ENCODE assay signal across 23 cellular contexts in genomic region chr4:49221209-49221608, GRCh38.
"Had no signal": no experiment of that assay in that cellular context is flagged by ENCODE, and none has a peak within 500 bp of the region (broad histone marks: within the 10 kb centered on the region; RNA-seq: fewer than 3 reads in every experiment).

No MANE protein-coding gene starts in this region.

- H3K27me3 ChIP-seq: breast epithelium had no signal

- DNase-seq: activated CD4-positive, alpha-beta T cell treated with anti-CD3 and anti-CD28 coated beads for 48 hours; activated CD4-positive, alpha-beta T cell treated with anti-CD3 and anti-CD28 coated beads, Interleukin-2, amount 50 U/mL, for 4 hours; activated CD4-positive, CD25-positive, alpha-beta regulatory T cell treated with anti-CD3 and anti-CD28 coated beads, Interleukin-2, amount 50 U/mL, for 72 hours; activated CD8-positive, alpha-beta memory T cell treated with anti-CD3 and anti-CD28 coated beads, Interleukin-2, amount 50 U/mL, for 48 hours; activated CD8-positive, alpha-beta T cell treated with anti-CD3 and anti-CD28 coated beads, Interleukin-2, amount 10 ng/mL, durations not matched to agents 7 days and 5 days; activated effector memory CD4-positive, alpha-beta T cell treated with Interleukin-2 at 50 U/mL for 16 hours; activated naive CD4-positive, alpha-beta T cell; activated T-cell treated with anti-CD3 and anti-CD28 coated beads, Interleukin-2, amount 50 U/mL, for 24 hours; aorta; Karpas-422; NCI-H1105 treated with DMSO at 0.1 percent for 48 hours; NCI-H1436 treated with DMSO at 0.1 percent for 48 hours; NCI-H187; NCI-H2081; NCI-H510A treated with DMSO at 0.1 percent for 48 hours; PC-3; SIG-M5; T-helper 17 cell; T-helper 9 cell had no signal

- H3K27me3 Mint-ChIP-seq: activated naive CD4-positive, alpha-beta T cell treated with anti-CD3 and anti-CD28 coated beads, Interleukin-2, amount 50 U/mL, for 24 hours; activated T-cell treated with anti-CD3 and anti-CD28 coated beads, Interleukin-2, amount 50 U/mL, for 24 hours; T-helper 17 cell had no signal

- H3K36me3 ChIP-seq: breast epithelium had no signal

- H3K27ac Mint-ChIP-seq: activated CD8-positive, alpha-beta T cell treated with anti-CD3 and anti-CD28 coated beads, Interleukin-2, amount 10 ng/mL, durations not matched to agents 7 days and 5 days; activated naive CD4-positive, alpha-beta T cell treated with anti-CD3 and anti-CD28 coated beads, Interleukin-2, amount 50 U/mL, for 24 hours; activated T-cell treated with anti-CD3 and anti-CD28 coated beads, Interleukin-2, amount 50 U/mL, for 24 hours; activated T-helper 1 cell treated with anti-CD3 and anti-CD28 coated beads, Interleukin-12 subunit alpha, Interleukin-12 subunit beta, Interleukin-2, Interleukin-4 antibody, amounts not matched to agents 30 ng/mL and 10 ng/mL and 1 ng/mL, durations not matched to agents 14 hours and 24 hours and 36 hours; T-helper 17 cell; WTC11 had no signal

- H3K4me3 Mint-ChIP-seq: activated CD8-positive, alpha-beta T cell treated with anti-CD3 and anti-CD28 coated beads, Interleukin-2, amount 10 ng/mL, durations not matched to agents 7 days and 5 days; activated naive CD4-positive, alpha-beta T cell treated with anti-CD3 and anti-CD28 coated beads, Interleukin-2, amount 50 U/mL, for 24 hours; activated T-cell treated with anti-CD3 and anti-CD28 coated beads, Interleukin-2, amount 50 U/mL, for 24 hours; activated T-helper 1 cell treated with anti-CD3 and anti-CD28 coated beads, Interleukin-12 subunit alpha, Interleukin-12 subunit beta, Interleukin-2, Interleukin-4 antibody, amounts not matched to agents 30 ng/mL and 10 ng/mL and 1 ng/mL, durations not matched to agents 14 hours and 24 hours and 36 hours; T-helper 17 cell; WTC11 had no signal

- H3K27ac ChIP-seq: breast epithelium had no signal

- H3K4me3 ChIP-seq: breast epithelium had no signal

- ATAC-seq: activated CD8-positive, alpha-beta T cell treated with anti-CD3 and anti-CD28 coated beads, Interleukin-2, amount 10 ng/mL, durations not matched to agents 7 days and 5 days; PC-3; T-helper 17 cell; WTC11 had no signal

- H3K4me1 Mint-ChIP-seq: activated naive CD4-positive, alpha-beta T cell treated with anti-CD3 and anti-CD28 coated beads, Interleukin-2, amount 50 U/mL, for 24 hours; T-helper 17 cell; WTC11 had no signal

- H3K4me1 ChIP-seq: breast epithelium had no signal
